Comparison of ENCODE assay signal across 9 cellular contexts in genomic region chr1:192158181-192158580, GRCh38. TPM values are rescaled to one million over a fixed set of nuclear protein-coding genes. Genes with fewer than 3 reads are reported as not detected.
DNase-seq lines count a peak whose midpoint lies in the region; ATAC-seq and TF ChIP-seq lines count a peak whose summit lies in the region.
"Had no signal": no experiment of that assay in that cellular context is flagged by ENCODE, and none has a peak within 500 bp of the region (broad histone marks: within the 10 kb centered on the region; RNA-seq: fewer than 3 reads in every experiment).

A gene with protein sequence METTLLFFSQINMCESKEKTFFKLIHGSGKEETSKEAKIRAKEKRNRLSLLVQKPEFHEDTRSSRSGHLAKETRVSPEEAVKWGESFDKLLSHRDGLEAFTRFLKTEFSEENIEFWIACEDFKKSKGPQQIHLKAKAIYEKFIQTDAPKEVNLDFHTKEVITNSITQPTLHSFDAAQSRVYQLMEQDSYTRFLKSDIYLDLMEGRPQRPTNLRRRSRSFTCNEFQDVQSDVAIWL (plus strand): TSS chr1:192158462. CDS start chr1:192158638, 176 bp downstream.

- no peaks in the 10 kb centered on the region for H3K4me1 ChIP-seq in neuronal stem cell (ENCODE audit: control insufficient read depth in 2 of 2, insufficient read depth in 1 of 2, low read depth in 1 of 2, low read length in 2 of 2)

- no peak within 1 kb of the TSS for H2BK5ac ChIP-seq in neuronal stem cell (ENCODE audit: low read length)

- H3K4me1 Mint-ChIP-seq in glutamatergic neuron (ENCODE audit: low read depth, unreplicated experiment) = no peaks in the 10 kb centered on the region

- H3K4me3 ChIP-seq in SK-N-MC (peak within 1 kb of the TSS; percentile 42), neuronal stem cell (ENCODE audit: low read length in 2 of 2) (no peak within 1 kb of the TSS)

- H3K9ac ChIP-seq in SK-N-MC (ENCODE audit: insufficient read length) (no peak within 1 kb of the TSS), neuronal stem cell (ENCODE audit: low read depth, low read length, poor library complexity) (no peak within 1 kb of the TSS)

- no peak within 1 kb of the TSS for H3K23ac ChIP-seq in neuronal stem cell (ENCODE audit: low read depth, low read length, poor library complexity)

- no peak within 1 kb of the TSS for H4K91ac ChIP-seq in neuronal stem cell (ENCODE audit: low read depth, low read length, poor library complexity)

- TF ChIP-seq CTCF in glutamatergic neuron (IDR thresholded peaks at IDR 0.05; ENCODE audit: partially characterized antibody, unreplicated experiment) = no peak

- no peak within 1 kb of the TSS for H3K4me3 Mint-ChIP-seq in glutamatergic neuron (ENCODE audit: unreplicated experiment)

- no peak within 1 kb of the TSS for H2BK15ac ChIP-seq in neuronal stem cell (ENCODE audit: low read length)

- no peaks in the 10 kb centered on the region for H3K27me3 ChIP-seq in neuronal stem cell (ENCODE audit: control insufficient read depth in 3 of 3, insufficient read depth in 3 of 3, low read depth in 1 of 3, low read length in 3 of 3)

- no peak within 1 kb of the TSS for H3K27ac Mint-ChIP-seq in glutamatergic neuron (ENCODE audit: unreplicated experiment)

- H3K9me3 ChIP-seq in SK-N-MC (ENCODE audit: low read depth, low read length) (no peaks in the 10 kb centered on the region), neuronal stem cell (replicated peaks in 1 of 2; ENCODE audit: control insufficient read depth in 2 of 2, insufficient read depth in 1 of 2, low read depth in 1 of 2, low read length in 2 of 2) (no peaks in the 10 kb centered on the region)

- peak; percentile 72 for ATAC-seq in GM18873 (IDR thresholded peaks at IDR 0.05; ENCODE audit: low FRiP score, unreplicated experiment)
- peak; percentile 86 for ATAC-seq in HG02981 (IDR thresholded peaks at IDR 0.05; ENCODE audit: unreplicated experiment)
- ATAC-seq: PC-3 had no signal

- no peak within 1 kb of the TSS for H3K4ac ChIP-seq in neuronal stem cell (ENCODE audit: low read length)

- no peak within 1 kb of the TSS for H2AK5ac ChIP-seq in neuronal stem cell (ENCODE audit: low read depth, low read length)

- H3K36me3 ChIP-seq in SK-N-MC (ENCODE audit: insufficient read depth, low read length) = no peaks in the 10 kb centered on the region
- H3K36me3 ChIP-seq in neuronal stem cell (replicated peaks in 1 of 2; ENCODE audit: control insufficient read depth in 2 of 2, insufficient read depth in 2 of 2, low read length in 2 of 2) = no peaks in the 10 kb centered on the region

- no peaks in the 10 kb centered on the region for H3K36me3 Mint-ChIP-seq in glutamatergic neuron (ENCODE audit: unreplicated experiment)

- no peaks in the 10 kb centered on the region for H3K27me3 Mint-ChIP-seq in glutamatergic neuron (ENCODE audit: unreplicated experiment)

- H3K18ac ChIP-seq in neuronal stem cell (ENCODE audit: low read length) = no peak within 1 kb of the TSS

- H3K14ac ChIP-seq in neuronal stem cell (ENCODE audit: low read length) = no peak within 1 kb of the TSS

- H3K4me2 ChIP-seq in neuronal stem cell (ENCODE audit: insufficient read depth, low read length, poor library complexity, severe bottlenecking) = no peak within 1 kb of the TSS

- no CpG with 5 or more reads among the region's 3 CpGs for WGBS in neuronal stem cell (ENCODE audit: extremely low coverage in 2 of 2, insufficient read length in 2 of 2, insufficient replicate concordance in 1 of 2), 2 donors

- H3K79me1 ChIP-seq in neuronal stem cell (ENCODE audit: low read depth, low read length) = no peaks in the 10 kb centered on the region

- peak; percentile 35 for DNase-seq in SK-N-MC (ENCODE audit: low read depth, low spot score)
- DNase-seq in neuronal stem cell (ENCODE audit: low spot score) = no peak
- no peak for DNase-seq in DMS53 treated with DMSO at 0.1 percent for 48 hours (lab: John Stamatoyannopoulos, UW; ENCODE audit: unreplicated experiment)
- no peak for DNase-seq in NCI-H1436 treated with DMSO at 0.1 percent for 48 hours (lab: John Stamatoyannopoulos, UW)
- DNase-seq in glutamatergic neuron = no peak
- DNase-seq in NCI-H2107 treated with DMSO at 0.1 percent for 48 hours (lab: John Stamatoyannopoulos, UW; ENCODE audit: unreplicated experiment) = no peak
- DNase-seq: PC-3 had no signal

- H2BK120ac ChIP-seq in neuronal stem cell (ENCODE audit: low read depth, low read length) = no peak within 1 kb of the TSS

- H3K27ac ChIP-seq in SK-N-MC = peak within 1 kb of the TSS; percentile 88
- H3K27ac ChIP-seq in neuronal stem cell (replicated peaks; ENCODE audit: low read length) = no peak within 1 kb of the TSS

- H2AFZ ChIP-seq in neuronal stem cell (ENCODE audit: low read length) = peak within 1 kb of the TSS; percentile 3

- H3K9me3 Mint-ChIP-seq in glutamatergic neuron (ENCODE audit: unreplicated experiment) = no peaks in the 10 kb centered on the region

- no peak within 1 kb of the TSS for H2BK12ac ChIP-seq in neuronal stem cell (ENCODE audit: low read length)

- no peak within 1 kb of the TSS for H4K8ac ChIP-seq in neuronal stem cell (ENCODE audit: low read depth, low read length)

RNA-seq across cellular contexts. Expression of the gene that starts here (rescaled TPM):
- not detected for polyA plus RNA-seq in neuronal stem cell (2013, experiment 1 of 2)
- not detected for polyA plus RNA-seq in neuronal stem cell (2013, experiment 2 of 2)
- total RNA-seq in glutamatergic neuron (ENCODE audit: unreplicated experiment) = not detected
- total RNA-seq: PC-3 had no signal
